In genomic region chr19:1085676-1086442, GRCh38 we compare ENCODE assay signal across 12 cellular contexts. TPM values are rescaled to one million over a fixed set of nuclear protein-coding genes. Genes with fewer than 3 reads are reported as not detected.
DNase-seq lines count a peak whose midpoint lies in the region; ATAC-seq, FAIRE-seq and TF ChIP-seq lines count a peak whose summit lies in the region.
"Had no signal": no experiment of that assay in that cellular context is flagged by ENCODE, and none has a peak within 500 bp of the region (broad histone marks: within the 10 kb centered on the region; RNA-seq: fewer than 3 reads in every experiment).

No MANE protein-coding gene starts in this region.

- no peak overlapping the region for H3K4me3 Mint-ChIP-seq in activated CD4-positive, alpha-beta memory T cell treated with anti-CD3 and anti-CD28 coated beads, Interleukin-2, amount 10 ng/mL, durations not matched to agents 7 days and 5 days
- peak overlapping the region in 5 of 10 donors; percentile 27 to 60 (median 41) for H3K4me3 Mint-ChIP-seq in naive thymus-derived CD4-positive, alpha-beta T cell
- H3K4me3 Mint-ChIP-seq in MCF 10A (ENCODE audit: unreplicated experiment): no peak overlapping the region

- H3K4me1 ChIP-seq in naive thymus-derived CD4-positive, alpha-beta T cell (ENCODE audit: control insufficient read depth in 2 of 2, insufficient read depth in 2 of 2, low read length in 2 of 2): peaks cover 39 to 42% of the 10 kb centered on the region in 2 donors

- H3K9me3 Mint-ChIP-seq in activated CD4-positive, alpha-beta memory T cell treated with anti-CD3 and anti-CD28 coated beads, Interleukin-2, amount 10 ng/mL, durations not matched to agents 7 days and 5 days: no peaks in the 10 kb centered on the region
- H3K9me3 Mint-ChIP-seq in naive thymus-derived CD4-positive, alpha-beta T cell: peaks cover 0 to 15% (median 0%) of the 10 kb centered on the region in 11 donors
- H3K9me3 Mint-ChIP-seq in MCF 10A (ENCODE audit: unreplicated experiment): no peaks in the 10 kb centered on the region

- no peaks in the 10 kb centered on the region for H3K27me3 ChIP-seq in naive thymus-derived CD4-positive, alpha-beta T cell (ENCODE audit: control insufficient read depth in 2 of 2, insufficient read depth in 2 of 2, low read length in 2 of 2)

- no peak for FAIRE-seq in GM12892 (lab: Jason Lieb, UNC)
- FAIRE-seq: TTC549 had no signal

- no TSS peak for BruUV-seq in MCF 10A (replicated peaks; lab: Mats Ljungman, UMichigan)

- intact Hi-C loops in naive thymus-derived CD4-positive, alpha-beta T cell (cut with micrococcal nuclease): loop anchor here in 1 of 2 donors (2.0 kb wide), 1 partner anchor 17 kb away; no protein-coding TSS in a partner anchor
- intact Hi-C loops in MCF 10A (cut with micrococcal nuclease): no loop called here

- peak overlapping the region; percentile 58 for H3K27ac Mint-ChIP-seq in activated CD4-positive, alpha-beta memory T cell treated with anti-CD3 and anti-CD28 coated beads, Interleukin-2, amount 10 ng/mL, durations not matched to agents 7 days and 5 days
- H3K27ac Mint-ChIP-seq in naive thymus-derived CD4-positive, alpha-beta T cell: peak overlapping the region; percentile 65 to 89 (median 80)
- H3K27ac Mint-ChIP-seq in MCF 10A (ENCODE audit: low read depth, unreplicated experiment): no peak overlapping the region

- H3K36me3 ChIP-seq in naive thymus-derived CD4-positive, alpha-beta T cell (ENCODE audit: control insufficient read depth in 2 of 3, insufficient read depth in 3 of 3, low read length in 3 of 3): peaks cover 26 to 77% (median 28%) of the 10 kb centered on the region in 3 experiments

- no peak for ATAC-seq in naive thymus-derived CD4-positive, alpha-beta T cell
- ATAC-seq in GM21786 (IDR thresholded peaks at IDR 0.05; ENCODE audit: unreplicated experiment): no peak

- H3K27ac ChIP-seq in naive thymus-derived CD4-positive, alpha-beta T cell (ENCODE audit: low read depth, low read length): peak overlapping the region; percentile 24

- H3K9me3 ChIP-seq in naive thymus-derived CD4-positive, alpha-beta T cell (ENCODE audit: control insufficient read depth in 2 of 3, low read length in 3 of 3): no peaks in the 10 kb centered on the region

- peak; percentile 43 for DNase-seq in NCI-H82 (lab: John Stamatoyannopoulos, UW)
- DNase-seq in NCI-H82 treated with DMSO at 0.1 percent for 48 hours (lab: John Stamatoyannopoulos, UW; ENCODE audit: unreplicated experiment): no peak
- no peak for DNase-seq in GM12892 (ENCODE audit: insufficient read length)
- DNase-seq in activated CD4-positive, alpha-beta memory T cell treated with anti-CD3 and anti-CD28 coated beads, Interleukin-2, amount 10 ng/mL, durations not matched to agents 7 days and 5 days: no peak
- DNase-seq in naive thymus-derived CD4-positive, alpha-beta T cell: peak in 1 of 9 donors; percentile 28
- no peak for DNase-seq in MCF 10A (ENCODE audit: unreplicated experiment)
- no peak for DNase-seq in hepatic stellate cell (ENCODE audit: low spot score)
- DNase-seq: foreskin fibroblast, NCI-H1694, NCI-H524 had no signal

- CTCF ChIA-PET in activated CD4-positive, alpha-beta memory T cell treated with anti-CD3 and anti-CD28 coated beads, Interleukin-2, amount 10 ng/mL, durations not matched to agents 7 days and 5 days (lab: Charles Lee): interaction anchor here (0.6 to 2.3 kb wide), 2 partner anchors 15 to 21 kb away, joined by 4 to 5 read pairs; no protein-coding TSS in a partner anchor
- CTCF ChIA-PET in naive thymus-derived CD4-positive, alpha-beta T cell (lab: Charles Lee): interaction anchor here (0.5 to 2.8 kb wide), 9 partner anchors 11 to 107 kb away, joined by 3 to 12 read pairs (median 5); partner anchors contain the start of genes ABCA7 and ARHGAP45
- CTCF ChIA-PET in MCF 10A (lab: Yijun Ruan, JAX): interaction anchor here (0.7 to 1.0 kb wide), 2 partner anchors 16 to 25 kb away, joined by 3 read pairs; no protein-coding TSS in a partner anchor

- H3K4me1 Mint-ChIP-seq in activated CD4-positive, alpha-beta memory T cell treated with anti-CD3 and anti-CD28 coated beads, Interleukin-2, amount 10 ng/mL, durations not matched to agents 7 days and 5 days: peaks cover 58% of the 10 kb centered on the region
- peaks cover 26 to 64% (median 47%) of the 10 kb centered on the region in 7 donors for H3K4me1 Mint-ChIP-seq in naive thymus-derived CD4-positive, alpha-beta T cell
- peaks cover 6% of the 10 kb centered on the region for H3K4me1 Mint-ChIP-seq in MCF 10A (ENCODE audit: insufficient read depth, unreplicated experiment)

- no peak overlapping the region for H3K4me3 ChIP-seq in naive thymus-derived CD4-positive, alpha-beta T cell (ENCODE audit: low read length)

- peaks cover 54% of the 10 kb centered on the region for H3K36me3 Mint-ChIP-seq in activated CD4-positive, alpha-beta memory T cell treated with anti-CD3 and anti-CD28 coated beads, Interleukin-2, amount 10 ng/mL, durations not matched to agents 7 days and 5 days (ENCODE audit: low read depth)
- H3K36me3 Mint-ChIP-seq in naive thymus-derived CD4-positive, alpha-beta T cell: peaks cover 5 to 33% (median 13%) of the 10 kb centered on the region in 5 donors
- peaks cover 37% of the 10 kb centered on the region for H3K36me3 Mint-ChIP-seq in MCF 10A (ENCODE audit: insufficient read depth, unreplicated experiment)

- no peaks in the 10 kb centered on the region for H3K27me3 Mint-ChIP-seq in activated CD4-positive, alpha-beta memory T cell treated with anti-CD3 and anti-CD28 coated beads, Interleukin-2, amount 10 ng/mL, durations not matched to agents 7 days and 5 days
- no peaks in the 10 kb centered on the region for H3K27me3 Mint-ChIP-seq in naive thymus-derived CD4-positive, alpha-beta T cell
- H3K27me3 Mint-ChIP-seq in MCF 10A (ENCODE audit: insufficient read depth, unreplicated experiment): no peaks in the 10 kb centered on the region

- peak; percentile 70; the same call in 1 of the 2 replicates for TF ChIP-seq POLR2A in GM12892 (IDR thresholded peaks at IDR 0.05; ENCODE audit: low read depth, low read length)

- POLR2A ChIA-PET in activated CD4-positive, alpha-beta memory T cell treated with anti-CD3 and anti-CD28 coated beads, Interleukin-2, amount 10 ng/mL, durations not matched to agents 7 days and 5 days (lab: Charles Lee): interaction anchor here (1.0 to 17.5 kb wide), 10 partner anchors 10 to 183 kb away, joined by 4 to 334 read pairs (median 34); partner anchors contain the start of genes ABCA7, ARHGAP45, CIRBP and CNN2
- POLR2A ChIA-PET in naive thymus-derived CD4-positive, alpha-beta T cell (lab: Charles Lee): interaction anchor here (0.9 to 38.6 kb wide), 11 partner anchors 4 to 193 kb away, joined by 3 to 2022 read pairs (median 6); partner anchors contain the start of genes ABCA7, ARHGAP45, CNN2 and GPX4
- POLR2A ChIA-PET in MCF 10A (lab: Yijun Ruan, JAX): interaction anchor here (0.6 to 3.8 kb wide), 8 partner anchors 8 to 64 kb away, joined by 3 to 19 read pairs (median 4); partner anchors contain the start of gene ARHGAP45

- no peak for TF ChIP-seq CTCF in MCF 10A (IDR thresholded peaks at IDR 0.05; ENCODE audit: unreplicated experiment)

RNA-seq across cellular contexts. Expression of gene POLR2E, which starts 9.3 kb away (rescaled TPM):
- 87.9 TPM for polyA plus RNA-seq in GM12892 (2012; ENCODE audit: missing spikeins)
- 100 to 1,000 TPM; 116 to 120 TPM for total RNA-seq in activated CD4-positive, alpha-beta memory T cell treated with anti-CD3 and anti-CD28 coated beads, Interleukin-2, amount 10 ng/mL, durations not matched to agents 7 days and 5 days
- 100 to 1,000 TPM in 1 of 5 experiments, 10 to 100 TPM in 4; 75.3 to 157 (median 82.1) TPM for total RNA-seq in naive thymus-derived CD4-positive, alpha-beta T cell
- polyA plus RNA-seq in naive thymus-derived CD4-positive, alpha-beta T cell: 100 to 1,000 TPM; 136 to 179 TPM
- 184 and 201 TPM in 2 replicates for total RNA-seq in MCF 10A (2022)

RNA-seq across cellular contexts. Expression of gene GPX4, which starts 17.9 kb away (rescaled TPM):
- 359 TPM for polyA plus RNA-seq in GM12892 (2012; ENCODE audit: missing spikeins)
- 100 to 1,000 TPM; 141 to 148 TPM for total RNA-seq in activated CD4-positive, alpha-beta memory T cell treated with anti-CD3 and anti-CD28 coated beads, Interleukin-2, amount 10 ng/mL, durations not matched to agents 7 days and 5 days
- 100 to 1,000 TPM; 122 to 235 (median 194) TPM for total RNA-seq in naive thymus-derived CD4-positive, alpha-beta T cell
- 100 to 1,000 TPM; 417 to 522 TPM for polyA plus RNA-seq in naive thymus-derived CD4-positive, alpha-beta T cell
- total RNA-seq in MCF 10A (2022): 179 and 191 TPM in 2 replicates

RNA-seq across cellular contexts. Expression of gene ARHGAP45, which starts 18.9 kb away (rescaled TPM):
- 45.5 TPM for polyA plus RNA-seq in GM12892 (2012; ENCODE audit: missing spikeins)
- 100 to 1,000 TPM; 419 to 437 TPM for total RNA-seq in activated CD4-positive, alpha-beta memory T cell treated with anti-CD3 and anti-CD28 coated beads, Interleukin-2, amount 10 ng/mL, durations not matched to agents 7 days and 5 days
- total RNA-seq in naive thymus-derived CD4-positive, alpha-beta T cell: 1,000 to 10,000 TPM in 1 of 5 experiments, 100 to 1,000 TPM in 4; 467 to 1,030 (median 779) TPM
- polyA plus RNA-seq in naive thymus-derived CD4-positive, alpha-beta T cell: 100 to 1,000 TPM; 305 to 880 TPM
- total RNA-seq in MCF 10A (2022): 11.9 and 15.3 TPM in 2 replicates

RNA-seq across cellular contexts. Expression of gene ABCA7, which starts 46.0 kb away (rescaled TPM):
- polyA plus RNA-seq in GM12892 (2012; ENCODE audit: missing spikeins): 6.9 TPM
- total RNA-seq in activated CD4-positive, alpha-beta memory T cell treated with anti-CD3 and anti-CD28 coated beads, Interleukin-2, amount 10 ng/mL, durations not matched to agents 7 days and 5 days: 10 to 100 TPM; 92.7 to 95.1 TPM
- 100 to 1,000 TPM in 4 of 5 experiments, 10 to 100 TPM in 1; 57.8 to 323 (median 155) TPM for total RNA-seq in naive thymus-derived CD4-positive, alpha-beta T cell
- 10 to 100 TPM in 1 of 2 donors, 1 to 10 TPM in 1; 6.6 to 25.5 TPM for polyA plus RNA-seq in naive thymus-derived CD4-positive, alpha-beta T cell
- total RNA-seq in MCF 10A (2022): 10.3 and 18.2 TPM in 2 replicates

RNA-seq across cellular contexts. Expression of gene CNN2, which starts 59.5 kb away (rescaled TPM):
- 68.4 TPM for polyA plus RNA-seq in GM12892 (2012; ENCODE audit: missing spikeins)
- 100 to 1,000 TPM; 513 to 519 TPM for total RNA-seq in activated CD4-positive, alpha-beta memory T cell treated with anti-CD3 and anti-CD28 coated beads, Interleukin-2, amount 10 ng/mL, durations not matched to agents 7 days and 5 days
- total RNA-seq in naive thymus-derived CD4-positive, alpha-beta T cell: 100 to 1,000 TPM; 234 to 440 (median 240) TPM
- 100 to 1,000 TPM; 401 to 704 TPM for polyA plus RNA-seq in naive thymus-derived CD4-positive, alpha-beta T cell
- total RNA-seq in MCF 10A (2022): 112 and 166 TPM in 2 replicates

Comparison
In these comparisons a context has a peak if more than half of its experiments do, and no peak if none do; other contexts are left out.
1. RNA of gene ARHGAP45, which starts 18.9 kb away (total RNA-seq): 467 to 1,030 TPM in naive thymus-derived CD4-positive, alpha-beta T cell and 419 to 437 TPM in activated CD4-positive, alpha-beta memory T cell treated with anti-CD3 and anti-CD28 coated beads, Interleukin-2, amount 10 ng/mL, durations not matched to agents 7 days and 5 days; 11.9 to 15.3 TPM in MCF 10A; every median in the first group is over 10 times any median in the second.